In the genomic region with DNA sequence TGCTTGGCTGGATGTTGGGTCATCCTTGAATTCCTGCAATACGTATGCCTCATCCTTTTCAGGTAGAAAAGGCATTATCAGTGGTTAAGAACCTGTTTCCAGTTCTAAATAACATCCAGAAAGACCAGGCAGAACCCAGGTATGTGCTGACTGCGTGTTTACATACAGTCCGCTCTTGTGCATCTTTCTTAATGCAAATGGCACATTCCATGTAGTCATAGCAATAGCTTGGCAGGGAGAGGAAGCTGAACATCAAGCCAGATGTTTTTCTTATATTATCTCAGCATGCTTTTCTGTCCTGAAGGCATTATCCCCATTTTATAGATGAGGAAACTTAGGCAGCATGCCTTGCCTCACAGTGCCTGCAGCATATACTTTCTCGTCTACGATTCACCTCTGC, we compare ENCODE assay signal across 18 cellular contexts. TPM values are rescaled to one million over a fixed set of nuclear protein-coding genes. Genes with fewer than 3 reads are reported as not detected.
DNase-seq lines count a peak whose midpoint lies in the region; ATAC-seq, FAIRE-seq and TF ChIP-seq lines count a peak whose summit lies in the region.
"Had no signal": no experiment of that assay in that cellular context is flagged by ENCODE, and none has a peak within 500 bp of the region (broad histone marks: within the 10 kb centered on the region; RNA-seq: fewer than 3 reads in every experiment).

No MANE protein-coding gene starts in this region.

- H2AFZ ChIP-seq in GM23248: no peak overlapping the region

- 96 to 98% methylated on average over 5 of the region's 5 CpGs for WGBS in GM23248 (ENCODE audit: low coverage in 1 of 2, low lambda C conversion rate in 2 of 2, missing lambda C conversion rate in 2 of 2), 2 experiments
- 89 to 96% (median 91%) methylated on average over 5 of the region's 5 CpGs for WGBS in spleen, 5 donors

- ATAC-seq in GM18520 (IDR thresholded peaks at IDR 0.05; ENCODE audit: unreplicated experiment): no peak

- H3F3A ChIP-seq in GM23248 (ENCODE audit: insufficient read depth): no peaks in the 10 kb centered on the region

- H3K4me3 ChIP-seq in A673 (ENCODE audit: low read depth, low read length, poor library complexity, severe bottlenecking) (no peak overlapping the region), GM23248 (peak overlapping the region; percentile 84), muscle layer of colon (ENCODE audit: low read depth in 1 of 2, low read length in 2 of 2) (peak overlapping the region; percentile 84 to 88), spleen (no peak overlapping the region)

- no peaks in the 10 kb centered on the region for H4K20me1 ChIP-seq in GM23248 (ENCODE audit: insufficient read depth)

- peak overlapping the region in 3 of 5 experiments; percentile 26 to 98 (median 89) for H3K27ac Mint-ChIP-seq in brain
- H3K27ac Mint-ChIP-seq: activated CD4-positive, alpha-beta memory T cell treated with anti-CD3 and anti-CD28 coated beads, Interleukin-2, amount 10 ng/mL, durations not matched to agents 7 days and 5 days; CD4-positive, CD25-positive, alpha-beta regulatory T cell; H9 had no signal

- TF ChIP-seq POLR2A in spleen (IDR thresholded peaks at IDR 0.05): no peak

- no peak overlapping the region for H3K27ac ChIP-seq in A673 (ENCODE audit: low read depth, low read length, poor library complexity, severe bottlenecking)
- H3K27ac ChIP-seq in GM23248: no peak overlapping the region
- no peak overlapping the region for H3K27ac ChIP-seq in muscle layer of colon (ENCODE audit: low read depth, low read length)
- no peak overlapping the region for H3K27ac ChIP-seq in spleen

- H3K79me2 ChIP-seq in GM23248 (ENCODE audit: insufficient read depth): peaks cover 54% of the 10 kb centered on the region

- peak; percentile 40 for DNase-seq in A673 (ENCODE audit: low spot score)
- DNase-seq in GM23248: peak; percentile 5
- no peak for DNase-seq in activated effector memory CD4-positive, alpha-beta T cell treated with anti-CD3 and anti-CD28 coated beads, Interleukin-2, amount 50 U/mL, for 16 hours
- no peak for DNase-seq in GM19239 (ENCODE audit: insufficient read length, low spot score)
- no peak for DNase-seq in spleen
- DNase-seq: activated CD4-positive, alpha-beta memory T cell treated with anti-CD3 and anti-CD28 coated beads, Interleukin-2, amount 10 ng/mL, durations not matched to agents 7 days and 5 days; activated gamma-delta T cell treated with Interleukin-2 at 50 U/mL for 16 hours; CD4-positive, CD25-positive, alpha-beta regulatory T cell; GF-D8; H9; NCI-H2227 treated with DMSO at 0.1 percent for 48 hours; nucleus accumbens; stimulated activated CD8-positive, alpha-beta memory T cell treated with anti-CD3 and anti-CD28 coated beads, Interleukin-4, amount 100 ng/mL, for 48 hours had no signal

- peaks cover 39% of the 10 kb centered on the region for H3K36me3 Mint-ChIP-seq in brain
- H3K36me3 Mint-ChIP-seq: CD4-positive, CD25-positive, alpha-beta regulatory T cell had no signal

- H3K27me3 ChIP-seq in A673 (replicated peaks; ENCODE audit: insufficient read depth, low read depth, low read length, poor library complexity) (no peaks in the 10 kb centered on the region), GM23248 (replicated peaks; ENCODE audit: insufficient read depth) (no peaks in the 10 kb centered on the region), muscle layer of colon (ENCODE audit: control insufficient read depth in 1 of 2, insufficient read depth in 2 of 2, low read length in 2 of 2) (no peaks in the 10 kb centered on the region), spleen (replicated peaks in 1 of 7) (peaks cover 0 to 44% (median 18%) of the 10 kb centered on the region in 7 donors)

- no peaks in the 10 kb centered on the region for H3K36me3 ChIP-seq in A673 (ENCODE audit: insufficient read depth, low read length, poor library complexity, severe bottlenecking)
- no peaks in the 10 kb centered on the region for H3K36me3 ChIP-seq in GM23248 (ENCODE audit: low read depth)
- H3K36me3 ChIP-seq in muscle layer of colon (ENCODE audit: insufficient read depth, low read length): no peaks in the 10 kb centered on the region
- H3K36me3 ChIP-seq in spleen: no peaks in the 10 kb centered on the region

- peak overlapping the region; percentile 79 to 98 (median 90) for H3K4me3 Mint-ChIP-seq in brain
- H3K4me3 Mint-ChIP-seq: activated CD4-positive, alpha-beta memory T cell treated with anti-CD3 and anti-CD28 coated beads, Interleukin-2, amount 10 ng/mL, durations not matched to agents 7 days and 5 days had no signal

- TF ChIP-seq CTCF in A673 (conservative IDR thresholded peaks at IDR 0.05; ENCODE audit: low read depth, low read length): no peak
- no peak for TF ChIP-seq CTCF in brain (conservative IDR thresholded peaks at IDR 0.05)
- TF ChIP-seq CTCF in spleen (IDR thresholded peaks at IDR 0.05 in 8 of 11, conservative IDR thresholded peaks at IDR 0.05 in 3 of 11): no peak

- H3K9me3 Mint-ChIP-seq in brain: peaks cover 8 to 15% (median 14%) of the 10 kb centered on the region in 5 experiments
- H3K9me3 Mint-ChIP-seq: H9 had no signal

- in situ Hi-C loops in GM23248 (cut with MboI): no loop called here

- H3K27me3 Mint-ChIP-seq in brain: peaks cover 8% of the 10 kb centered on the region

- H3K4me1 ChIP-seq in A673 (ENCODE audit: insufficient read depth, low read length, poor library complexity, severe bottlenecking) (peaks cover 10% of the 10 kb centered on the region), GM23248 (ENCODE audit: insufficient read depth) (no peaks in the 10 kb centered on the region; the same call in 1 of the 2 replicates), muscle layer of colon (ENCODE audit: insufficient read depth, low read length) (peaks cover 19% of the 10 kb centered on the region), spleen (peaks cover 0 to 28% (median 20%) of the 10 kb centered on the region in 6 donors)

- H3K9me3 ChIP-seq in A673 (ENCODE audit: low read depth, low read length, poor library complexity, severe bottlenecking) (no peaks in the 10 kb centered on the region), GM23248 (ENCODE audit: low read depth) (no peaks in the 10 kb centered on the region), muscle layer of colon (ENCODE audit: low read length) (no peaks in the 10 kb centered on the region), spleen (no peaks in the 10 kb centered on the region)

- peak overlapping the region; percentile 16 for H3K4me2 ChIP-seq in GM23248 (ENCODE audit: unreplicated experiment)

- no peaks in the 10 kb centered on the region for H3K9me2 ChIP-seq in GM23248 (ENCODE audit: insufficient read depth)

- no peak overlapping the region for H3K9ac ChIP-seq in GM23248
- H3K9ac ChIP-seq in muscle layer of colon (ENCODE audit: low read length): no peak overlapping the region

- no TSS peak for BruUV-seq in A673 (replicated peaks; lab: Mats Ljungman, UMichigan)

- no peak for FAIRE-seq in GM19239 (lab: Jason Lieb, UNC)
- FAIRE-seq: bronchial epithelial cell, endometrium had no signal

- intact Hi-C loops in A673 (cut with micrococcal nuclease; ENCODE audit: unreplicated experiment) (no loop called here), spleen (cut with DNase I; ENCODE audit: low total_unique reads) (no loop called here)

- H3K4me1 Mint-ChIP-seq in brain: peaks cover 71% of the 10 kb centered on the region

- POLR2A ChIA-PET in A673 (lab: Charles Lee; ENCODE audit: low non-redundant PET): no interaction called here

- CTCF ChIA-PET in A673 (lab: Charles Lee): no interaction called here

RNA-seq across cellular contexts. Expression of a gene that starts 2.1 kb away (rescaled TPM):
- total RNA-seq in A673 (2021) (4.9 and 6.7 TPM in 2 replicates), spleen (1 to 10 TPM; 2.7 to 6.1 (median 4.5) TPM)
- 1.9 and 2.9 TPM in 2 replicates for total RNA-seq in GM23248 (2014; rRNA removed; shearing (Covaris generic))
- polyA plus RNA-seq in GM23248 (2016; fragmentation: Nextera tagmentation; extraction: Ambion mirVana) (0.74 and 1.3 TPM in 2 replicates), brain (ENCODE audit: insufficient read depth, low read depth, low replicate concordance) (37.4 TPM), spleen (1 to 10 TPM in 2 of 3 donors, under 1 TPM in 1; 0.53 to 2.5 (median 1.8) TPM)
- total RNA-seq: bronchial epithelial cell had no signal
- polyA plus RNA-seq: CD4-positive, CD25-positive, alpha-beta regulatory T cell had no signal

Comparison
In these comparisons a context has a peak if more than half of its experiments do, and no peak if none do; other contexts are left out.
1. DNase-seq: peak in A673 (single experiment) and GM23248 (single experiment); none in activated effector memory CD4-positive, alpha-beta T cell treated with anti-CD3 and anti-CD28 coated beads, Interleukin-2, amount 50 U/mL, for 16 hours (single experiment), GM19239 (single experiment) and spleen (single experiment).
2. H3K4me3 ChIP-seq: peak in GM23248 (single experiment) and muscle layer of colon (2 of 2); none in A673 (single experiment) and spleen (0 of 8).